8 cellular contexts compared by ENCODE assay signal in genomic region chr1:2194898-2195673, GRCh38. TPM values are rescaled to one million over a fixed set of nuclear protein-coding genes. Genes with fewer than 3 reads are reported as not detected.
A peak's percentile ranks its signal among the peaks of the same experiment; 100 is the strongest.
DNase-seq lines count a peak whose midpoint lies in the region; ATAC-seq and TF ChIP-seq lines count a peak whose summit lies in the region.

No MANE protein-coding gene starts in this region.

- H3K27me3 Mint-ChIP-seq in CD4-positive, alpha-beta memory T cell = no peaks in the 10 kb centered on the region
- peaks cover 9% of the 10 kb centered on the region for H3K27me3 Mint-ChIP-seq in endothelial cell (ENCODE audit: unreplicated experiment)

- DNase-seq in CD4-positive, alpha-beta memory T cell = peak; percentile 91 to 98 (median 94)
- DNase-seq in HK-2 (ENCODE audit: unreplicated experiment) (peak; percentile 92), NOMO-1 treated with DMSO at 0.1 percent for 48 hours (lab: John Stamatoyannopoulos, UW; ENCODE audit: unreplicated experiment) (peak; percentile 74), endothelial cell (ENCODE audit: low spot score) (peak; percentile 90), midbrain (lab: John Stamatoyannopoulos, UW) (peak; percentile 78)
- DNase-seq in activated CD8-positive, alpha-beta memory T cell treated with anti-CD3 and anti-CD28 coated beads, Interleukin-2, amount 50 U/mL, for 24 hours (ENCODE audit: extremely low read depth) = peak; percentile 60
- DNase-seq in stimulated activated CD8-positive, alpha-beta memory T cell treated with anti-CD3 and anti-CD28 coated beads, Interleukin-2, amount 100 ng/mL, for 48 hours (ENCODE audit: low read depth in 2 of 2) = peak; percentile 80 to 84

- peaks cover 0 to 3% of the 10 kb centered on the region in 2 donors for H3K36me3 Mint-ChIP-seq in CD4-positive, alpha-beta memory T cell
- peaks cover 3% of the 10 kb centered on the region for H3K36me3 Mint-ChIP-seq in endothelial cell (ENCODE audit: low read depth, unreplicated experiment)

- peak; percentile 62 for ATAC-seq in GM19452 (IDR thresholded peaks at IDR 0.05; ENCODE audit: unreplicated experiment)

- no peaks in the 10 kb centered on the region for H3K9me3 ChIP-seq in CD4-positive, alpha-beta memory T cell (ENCODE audit: control insufficient read depth in 1 of 2, low read length in 2 of 2)

- CTCF ChIA-PET in CD4-positive, alpha-beta memory T cell (lab: Charles Lee; ENCODE audit: partially characterized antibody) = interaction anchor here (0.7 to 11.5 kb wide), 40 partner anchors 9 to 592 kb away, joined by 3 to 236 read pairs (median 5); partner anchors contain the start of genes MORN1, PANK4, PEX10 and RER1

- peaks cover 49% of the 10 kb centered on the region for H3K4me1 ChIP-seq in CD4-positive, alpha-beta memory T cell (ENCODE audit: insufficient read depth, low read length)

- H3K4me3 Mint-ChIP-seq in CD4-positive, alpha-beta memory T cell = peak overlapping the region; percentile 82 to 94 (median 84)
- H3K4me3 Mint-ChIP-seq in endothelial cell (ENCODE audit: unreplicated experiment) = peak overlapping the region; percentile 87

- TF ChIP-seq CTCF in endothelial cell (IDR thresholded peaks at IDR 0.05; ENCODE audit: unreplicated experiment) = peak; percentile 80

- H3K27ac Mint-ChIP-seq in CD4-positive, alpha-beta memory T cell = peak overlapping the region; percentile 87 to 97 (median 92)
- peak overlapping the region; percentile 80 for H3K27ac Mint-ChIP-seq in endothelial cell (ENCODE audit: unreplicated experiment)

- peak overlapping the region; percentile 64 for H3K27ac ChIP-seq in CD4-positive, alpha-beta memory T cell (ENCODE audit: low read depth, low read length)

- H3K4me1 Mint-ChIP-seq in CD4-positive, alpha-beta memory T cell = peaks cover 8 to 43% (median 24%) of the 10 kb centered on the region in 4 donors
- no peaks in the 10 kb centered on the region for H3K4me1 Mint-ChIP-seq in endothelial cell (ENCODE audit: unreplicated experiment)

- H3K27me3 ChIP-seq in CD4-positive, alpha-beta memory T cell (ENCODE audit: insufficient read depth, low read length) = no peaks in the 10 kb centered on the region

- H3K4me3 ChIP-seq in CD4-positive, alpha-beta memory T cell (ENCODE audit: low read length in 2 of 2) = peak overlapping the region; percentile 57 to 68

- no peaks in the 10 kb centered on the region for H3K36me3 ChIP-seq in CD4-positive, alpha-beta memory T cell (ENCODE audit: insufficient read depth, low read length)

- POLR2A ChIA-PET in CD4-positive, alpha-beta memory T cell (lab: Charles Lee; ENCODE audit: partially characterized antibody) = interaction anchor here (0.8 to 5.2 kb wide), 32 partner anchors 11 to 390 kb away, joined by 3 to 78 read pairs (median 6); partner anchors contain the start of genes MORN1, PANK4, PEX10 and RER1

- intact Hi-C loops in CD4-positive, alpha-beta memory T cell (cut with micrococcal nuclease) = loop anchor here (1.0 to 5.0 kb wide), 11 partner anchors 10 to 392 kb away; partner anchors contain the start of genes MORN1, PANK4, PEX10 and PRXL2B

- no peaks in the 10 kb centered on the region for H3K9me3 Mint-ChIP-seq in CD4-positive, alpha-beta memory T cell
- H3K9me3 Mint-ChIP-seq in endothelial cell (ENCODE audit: unreplicated experiment) = no peaks in the 10 kb centered on the region

RNA-seq across cellular contexts. Expression of gene FAAP20, which starts 0.5 kb away (rescaled TPM):
- total RNA-seq in CD4-positive, alpha-beta memory T cell = 10 to 100 TPM; 38.4 to 40.8 TPM
- 10 to 100 TPM; 54.2 to 58.9 TPM for polyA plus RNA-seq in CD4-positive, alpha-beta memory T cell
- total RNA-seq in endothelial cell (ENCODE audit: unreplicated experiment) = 118 TPM

RNA-seq across cellular contexts. Expression of gene SKI, which starts 33.0 kb away (rescaled TPM):
- 100 to 1,000 TPM in 1 of 2 experiments, 10 to 100 TPM in 1; 96.1 to 104 TPM for total RNA-seq in CD4-positive, alpha-beta memory T cell
- polyA plus RNA-seq in CD4-positive, alpha-beta memory T cell = under 1 TPM; 0.08 to 0.86 TPM
- 73.3 TPM for total RNA-seq in endothelial cell (ENCODE audit: unreplicated experiment)

Comparison
In these comparisons a context has a peak if more than half of its experiments do, and no peak if none do; other contexts are left out.
1. Peak in every context shown above with its lines: DNase-seq, ATAC-seq, H3K4me3 ChIP-seq and H3K27ac ChIP-seq.